Comparison of ENCODE assay signal across 15 cellular contexts in genomic region chr1:36163426-36163825, GRCh38. TPM values are rescaled to one million over a fixed set of nuclear protein-coding genes. Genes with fewer than 3 reads are reported as not detected.
DNase-seq lines count a peak whose midpoint lies in the region; ATAC-seq and TF ChIP-seq lines count a peak whose summit lies in the region.
"Had no signal": no experiment of that assay in that cellular context is flagged by ENCODE, and none has a peak within 500 bp of the region (broad histone marks: within the 10 kb centered on the region; RNA-seq: fewer than 3 reads in every experiment).

No MANE protein-coding gene starts in this region.

- H3K9me3 ChIP-seq in esophagus squamous epithelium, result no peaks in the 10 kb centered on the region
- no peaks in the 10 kb centered on the region for H3K9me3 ChIP-seq in PC-9 (ENCODE audit: insufficient read depth, low read depth)
- H3K9me3 ChIP-seq: Peyer's patch, uterus had no signal

- TF ChIP-seq CTCF in activated CD8-positive, alpha-beta T cell treated with anti-CD3 and anti-CD28 coated beads for 36 hours (IDR thresholded peaks at IDR 0.05), result no peak
- no peak for TF ChIP-seq CTCF in esophagus squamous epithelium (IDR thresholded peaks at IDR 0.05)
- no peak for TF ChIP-seq CTCF in PC-9 (conservative IDR thresholded peaks at IDR 0.05)

- no peak overlapping the region for H3K4me2 ChIP-seq in PC-9

- H3K4me1 Mint-ChIP-seq in activated CD4-positive, alpha-beta memory T cell treated with anti-CD3 and anti-CD28 coated beads, Interleukin-2, amount 10 ng/mL, durations not matched to agents 7 days and 5 days, result peaks cover 68% of the 10 kb centered on the region
- H3K4me1 Mint-ChIP-seq in activated CD4-positive, alpha-beta memory T cell treated with anti-CD3 and anti-CD28 coated beads for 36 hours (ENCODE audit: low read depth), result peaks cover 63% of the 10 kb centered on the region
- peaks cover 65% of the 10 kb centered on the region for H3K4me1 Mint-ChIP-seq in activated CD8-positive, alpha-beta T cell treated with anti-CD3 and anti-CD28 coated beads for 36 hours (ENCODE audit: low read depth)

- CTCF ChIA-PET in activated CD4-positive, alpha-beta memory T cell treated with anti-CD3 and anti-CD28 coated beads, Interleukin-2, amount 10 ng/mL, durations not matched to agents 7 days and 5 days (lab: Charles Lee), result interaction anchor here (1.3 to 5.1 kb wide), 4 partner anchors 13 to 61 kb away, joined by 4 to 105 read pairs (median 10); partner anchors contain the start of genes THRAP3 and TRAPPC3
- CTCF ChIA-PET in activated CD4-positive, alpha-beta memory T cell treated with anti-CD3 and anti-CD28 coated beads for 36 hours (lab: Charles Lee), result interaction anchor here (0.6 to 7.0 kb wide), 4 partner anchors 13 to 169 kb away, joined by 3 to 110 read pairs (median 31); partner anchors contain the start of gene TRAPPC3
- CTCF ChIA-PET in activated CD8-positive, alpha-beta T cell treated with anti-CD3 and anti-CD28 coated beads for 36 hours (lab: Charles Lee), result interaction anchor here (1.0 to 7.5 kb wide), 6 partner anchors 13 to 122 kb away, joined by 3 to 95 read pairs (median 6); partner anchors contain the start of gene TRAPPC3
- CTCF ChIA-PET in PC-9 (lab: Charles Lee), result no interaction called here

- peaks cover 28% of the 10 kb centered on the region; the same call in 1 of the 2 replicates for H3F3A ChIP-seq in PC-9 (ENCODE audit: insufficient read depth, low read depth)

- H3K9me2 ChIP-seq in PC-9 (ENCODE audit: insufficient read depth), result no peaks in the 10 kb centered on the region

- H3K4me3 ChIP-seq in esophagus squamous epithelium (no peak overlapping the region), skin epidermis (no peak overlapping the region), PC-9 (no peak overlapping the region)
- H3K4me3 ChIP-seq: Peyer's patch, uterus had no signal

- peaks cover 7% of the 10 kb centered on the region; the same call in 1 of the 2 replicates for H4K20me1 ChIP-seq in PC-9 (ENCODE audit: insufficient read depth)

- H3K27me3 Mint-ChIP-seq in activated CD4-positive, alpha-beta memory T cell treated with anti-CD3 and anti-CD28 coated beads, Interleukin-2, amount 10 ng/mL, durations not matched to agents 7 days and 5 days, result no peaks in the 10 kb centered on the region
- H3K27me3 Mint-ChIP-seq in activated CD4-positive, alpha-beta memory T cell treated with anti-CD3 and anti-CD28 coated beads for 36 hours, result no peaks in the 10 kb centered on the region
- H3K27me3 Mint-ChIP-seq in activated CD8-positive, alpha-beta T cell treated with anti-CD3 and anti-CD28 coated beads for 36 hours, result no peaks in the 10 kb centered on the region

- H3K36me3 Mint-ChIP-seq in activated CD4-positive, alpha-beta memory T cell treated with anti-CD3 and anti-CD28 coated beads, Interleukin-2, amount 10 ng/mL, durations not matched to agents 7 days and 5 days (ENCODE audit: low read depth), result peaks cover 66% of the 10 kb centered on the region
- H3K36me3 Mint-ChIP-seq in activated CD4-positive, alpha-beta memory T cell treated with anti-CD3 and anti-CD28 coated beads for 36 hours, result peaks cover 26% of the 10 kb centered on the region
- peaks cover 41% of the 10 kb centered on the region for H3K36me3 Mint-ChIP-seq in activated CD8-positive, alpha-beta T cell treated with anti-CD3 and anti-CD28 coated beads for 36 hours (ENCODE audit: low read depth)

- H2AFZ ChIP-seq in PC-9, result no peak overlapping the region

- peaks cover 0 to 19% (median 0%) of the 10 kb centered on the region in 3 donors for H3K36me3 ChIP-seq in esophagus squamous epithelium
- H3K36me3 ChIP-seq in PC-9 (ENCODE audit: low read depth), result no peaks in the 10 kb centered on the region
- H3K36me3 ChIP-seq: uterus had no signal

- H3K4me1 ChIP-seq in esophagus squamous epithelium (peaks cover 49 to 95% (median 80%) of the 10 kb centered on the region in 3 donors), PC-9 (replicated peaks; ENCODE audit: insufficient read depth) (peaks cover 39% of the 10 kb centered on the region)

- H3K27ac Mint-ChIP-seq in activated CD4-positive, alpha-beta memory T cell treated with anti-CD3 and anti-CD28 coated beads, Interleukin-2, amount 10 ng/mL, durations not matched to agents 7 days and 5 days, result peak overlapping the region; percentile 88
- H3K27ac Mint-ChIP-seq in activated CD4-positive, alpha-beta memory T cell treated with anti-CD3 and anti-CD28 coated beads for 36 hours, result no peak overlapping the region
- peak overlapping the region; percentile 94 for H3K27ac Mint-ChIP-seq in activated CD8-positive, alpha-beta T cell treated with anti-CD3 and anti-CD28 coated beads for 36 hours

- TF ChIP-seq POLR2A in esophagus squamous epithelium (IDR thresholded peaks at IDR 0.05), result no peak
- no peak for TF ChIP-seq POLR2A in GM18505 (IDR thresholded peaks at IDR 0.05; ENCODE audit: borderline replicate concordance, extremely low read depth, insufficient read depth, insufficient read length)

- H3K79me2 ChIP-seq in PC-9 (ENCODE audit: low read depth), result peaks cover 94% of the 10 kb centered on the region

- no peak overlapping the region for H3K4me3 Mint-ChIP-seq in activated CD4-positive, alpha-beta memory T cell treated with anti-CD3 and anti-CD28 coated beads, Interleukin-2, amount 10 ng/mL, durations not matched to agents 7 days and 5 days
- no peak overlapping the region for H3K4me3 Mint-ChIP-seq in activated CD4-positive, alpha-beta memory T cell treated with anti-CD3 and anti-CD28 coated beads for 36 hours
- no peak overlapping the region for H3K4me3 Mint-ChIP-seq in activated CD8-positive, alpha-beta T cell treated with anti-CD3 and anti-CD28 coated beads for 36 hours

- no peaks in the 10 kb centered on the region for H3K27me3 ChIP-seq in esophagus squamous epithelium
- no peaks in the 10 kb centered on the region for H3K27me3 ChIP-seq in PC-9 (ENCODE audit: insufficient read depth, low read depth)
- H3K27me3 ChIP-seq: Peyer's patch, uterus had no signal

- no TSS peak for BruUV-seq in PC-9 (replicated peaks; lab: Mats Ljungman, UMichigan)

- POLR2A ChIA-PET in activated CD4-positive, alpha-beta memory T cell treated with anti-CD3 and anti-CD28 coated beads, Interleukin-2, amount 10 ng/mL, durations not matched to agents 7 days and 5 days (lab: Charles Lee), result interaction anchor here (1.2 to 8.9 kb wide), 6 partner anchors 9 to 223 kb away, joined by 3 to 193 read pairs (median 18); partner anchors contain the start of genes STK40, THRAP3 and TRAPPC3
- POLR2A ChIA-PET in activated CD4-positive, alpha-beta memory T cell treated with anti-CD3 and anti-CD28 coated beads for 36 hours (lab: Charles Lee), result interaction anchor here (1.0 to 4.6 kb wide), 3 partner anchors 13 to 61 kb away, joined by 3 to 69 read pairs (median 35); partner anchors contain the start of genes THRAP3 and TRAPPC3
- POLR2A ChIA-PET in activated CD8-positive, alpha-beta T cell treated with anti-CD3 and anti-CD28 coated beads for 36 hours (lab: Charles Lee), result interaction anchor here (0.6 to 4.8 kb wide), 6 partner anchors 13 to 297 kb away, joined by 3 to 72 read pairs (median 12); partner anchors contain the start of genes THRAP3 and TRAPPC3
- POLR2A ChIA-PET in PC-9 (lab: Charles Lee; ENCODE audit: unreplicated experiment), result no interaction called here

- intact Hi-C loops in activated CD4-positive, alpha-beta memory T cell treated with anti-CD3 and anti-CD28 coated beads for 36 hours (cut with micrococcal nuclease), result no loop called here
- intact Hi-C loops in activated CD8-positive, alpha-beta T cell treated with anti-CD3 and anti-CD28 coated beads for 36 hours (cut with micrococcal nuclease), result no loop called here
- intact Hi-C loops in esophagus squamous epithelium (cut with DNase I) (no loop called here), PC-9 (cut with micrococcal nuclease; ENCODE audit: unreplicated experiment) (no loop called here)

- no peak for ATAC-seq in activated CD8-positive, alpha-beta T cell treated with anti-CD3 and anti-CD28 coated beads for 36 hours
- no peak for ATAC-seq in GM18505 (IDR thresholded peaks at IDR 0.05; ENCODE audit: unreplicated experiment)

- peak overlapping the region in 3 of 4 donors; percentile 94 to 100 (median 95) for H3K27ac ChIP-seq in esophagus squamous epithelium
- peak overlapping the region in 11 of 21 experiments; percentile 83 to 100 (median 92) for H3K27ac ChIP-seq in skin epidermis
- no peak overlapping the region for H3K27ac ChIP-seq in PC-9

- no peak for DNase-seq in activated CD4-positive, alpha-beta memory T cell treated with anti-CD3 and anti-CD28 coated beads, Interleukin-2, amount 10 ng/mL, durations not matched to agents 7 days and 5 days
- no peak for DNase-seq in activated CD4-positive, alpha-beta memory T cell treated with anti-CD3 and anti-CD28 coated beads for 36 hours
- no peak for DNase-seq in activated CD8-positive, alpha-beta T cell treated with anti-CD3 and anti-CD28 coated beads for 36 hours
- DNase-seq in esophagus squamous epithelium (lab: John Stamatoyannopoulos, UW), result no peak
- DNase-seq in PC-9, result no peak
- no peak for DNase-seq in NCI-H187 (lab: John Stamatoyannopoulos, UW)
- DNase-seq: amniotic stem cell, foreskin melanocyte, NCI-H1105, NCI-H446, Peyer's patch, uterus had no signal

- H3K9me3 Mint-ChIP-seq in activated CD4-positive, alpha-beta memory T cell treated with anti-CD3 and anti-CD28 coated beads, Interleukin-2, amount 10 ng/mL, durations not matched to agents 7 days and 5 days, result no peaks in the 10 kb centered on the region
- no peaks in the 10 kb centered on the region for H3K9me3 Mint-ChIP-seq in activated CD4-positive, alpha-beta memory T cell treated with anti-CD3 and anti-CD28 coated beads for 36 hours
- H3K9me3 Mint-ChIP-seq in activated CD8-positive, alpha-beta T cell treated with anti-CD3 and anti-CD28 coated beads for 36 hours, result no peaks in the 10 kb centered on the region

RNA-seq across cellular contexts. Expression of gene MAP7D1, which starts 7.5 kb away (rescaled TPM):
- total RNA-seq in activated CD4-positive, alpha-beta memory T cell treated with anti-CD3 and anti-CD28 coated beads, Interleukin-2, amount 10 ng/mL, durations not matched to agents 7 days and 5 days, result 100 to 1,000 TPM; 215 to 221 TPM
- 100 to 1,000 TPM; 138 to 143 TPM for total RNA-seq in activated CD4-positive, alpha-beta memory T cell treated with anti-CD3 and anti-CD28 coated beads for 36 hours
- 100 to 1,000 TPM; 125 to 129 TPM for total RNA-seq in activated CD8-positive, alpha-beta T cell treated with anti-CD3 and anti-CD28 coated beads for 36 hours
- total RNA-seq in esophagus squamous epithelium (100 to 1,000 TPM in 2 of 4 donors, 10 to 100 TPM in 2; 59.4 to 180 (median 92.9) TPM), PC-9 (2021) (150 and 173 TPM in 2 replicates)

RNA-seq across cellular contexts. Expression of gene TRAPPC3, which starts 14.1 kb away (rescaled TPM):
- total RNA-seq in activated CD4-positive, alpha-beta memory T cell treated with anti-CD3 and anti-CD28 coated beads, Interleukin-2, amount 10 ng/mL, durations not matched to agents 7 days and 5 days, result 10 to 100 TPM; 57.2 to 58.4 TPM
- 10 to 100 TPM; 56.7 to 56.8 TPM for total RNA-seq in activated CD4-positive, alpha-beta memory T cell treated with anti-CD3 and anti-CD28 coated beads for 36 hours
- 10 to 100 TPM; 47.9 to 48.4 TPM for total RNA-seq in activated CD8-positive, alpha-beta T cell treated with anti-CD3 and anti-CD28 coated beads for 36 hours
- total RNA-seq in esophagus squamous epithelium, result 100 to 1,000 TPM in 2 of 4 donors, 10 to 100 TPM in 2; 68.3 to 132 (median 112) TPM
- 112 and 116 TPM in 2 replicates for total RNA-seq in PC-9 (2021)

RNA-seq across cellular contexts. Expression of gene COL8A2, which starts 38.4 kb away (rescaled TPM):
- not detected for total RNA-seq in activated CD4-positive, alpha-beta memory T cell treated with anti-CD3 and anti-CD28 coated beads, Interleukin-2, amount 10 ng/mL, durations not matched to agents 7 days and 5 days
- not detected for total RNA-seq in activated CD4-positive, alpha-beta memory T cell treated with anti-CD3 and anti-CD28 coated beads for 36 hours
- total RNA-seq in activated CD8-positive, alpha-beta T cell treated with anti-CD3 and anti-CD28 coated beads for 36 hours, result under 1 TPM; 0.83 to 0.85 TPM
- total RNA-seq in esophagus squamous epithelium, result 1 to 10 TPM; 4.0 to 7.4 (median 5.1) TPM
- total RNA-seq in PC-9 (2021), result 0.20 and 0.28 TPM in 2 replicates
- total RNA-seq: T-helper 2 cell treated with Interferon-gamma antibody and Interleukin-4, amounts not matched to agents 100 ng/mL and 5 ng/mL, for 36 hours had no signal
